In the genomic region with DNA sequence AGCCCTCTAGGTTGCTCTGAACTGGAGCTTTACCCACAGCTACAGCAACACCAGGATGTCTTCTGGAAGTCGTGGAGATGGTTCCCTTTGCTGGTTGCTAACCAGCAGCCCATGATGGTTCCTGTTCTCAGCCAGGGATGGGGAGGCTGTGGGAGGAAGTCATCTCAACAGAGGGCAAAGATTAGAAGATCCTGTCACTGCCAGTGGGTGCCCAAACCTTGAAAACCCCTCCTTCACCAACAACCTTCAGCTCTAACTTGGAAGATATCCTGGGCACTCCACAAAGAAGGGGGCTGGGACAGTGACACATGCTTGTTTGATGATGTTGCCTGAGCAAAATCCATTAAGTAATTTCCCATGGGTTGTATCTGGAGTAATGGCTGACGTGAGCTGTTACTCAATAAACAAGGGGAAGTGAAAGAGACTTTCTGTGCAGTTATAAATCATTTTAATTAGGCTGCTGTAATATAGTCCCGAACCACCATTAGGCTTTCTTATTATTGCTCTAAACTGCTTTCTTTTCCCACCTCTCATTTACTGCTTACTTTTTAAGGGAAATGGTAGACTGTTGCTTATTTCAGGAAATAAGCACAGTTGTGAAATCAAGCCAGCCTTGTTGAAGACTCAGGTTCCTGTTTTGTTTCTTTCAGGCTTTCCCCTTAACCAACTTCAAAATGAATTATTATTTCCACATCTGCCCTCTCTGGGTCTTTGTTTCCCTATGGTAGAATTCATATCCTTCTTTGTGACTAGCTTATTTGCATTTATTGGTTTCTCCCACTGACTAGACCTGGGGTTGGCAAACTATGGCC, we compare ENCODE assay signal across 7 cellular contexts.
DNase-seq lines count a peak whose midpoint lies in the region; ATAC-seq and TF ChIP-seq lines count a peak whose summit lies in the region.

No MANE protein-coding gene starts in this region.

- ATAC-seq in GM19438 (IDR thresholded peaks at IDR 0.05; ENCODE audit: low read depth, unreplicated experiment) (peak; percentile 79), HG03457 (IDR thresholded peaks at IDR 0.05; ENCODE audit: unreplicated experiment) (peak; percentile 79)

- H3K36me3 ChIP-seq in stomach = no peaks in the 10 kb centered on the region

- intact Hi-C loops in stomach (cut with DNase I; ENCODE audit: low total_unique reads) = loop anchor here (10.0 kb wide), 1 partner anchor 353 kb away; no protein-coding TSS in a partner anchor

- no peak for TF ChIP-seq CTCF in epithelial cell of esophagus (IDR thresholded peaks at IDR 0.05; ENCODE audit: insufficient read depth, low read depth, low read length, missing control alignments)
- TF ChIP-seq CTCF in stomach (IDR thresholded peaks at IDR 0.05) = no peak

- H3K4me1 ChIP-seq in stomach = no peaks in the 10 kb centered on the region

- no peak for TF ChIP-seq EP300 in stomach (IDR thresholded peaks at IDR 0.05)

- no peaks in the 10 kb centered on the region for H3K9me3 ChIP-seq in stomach

- H3K27me3 ChIP-seq in stomach = no peaks in the 10 kb centered on the region

- DNase-seq in epithelial cell of esophagus (ENCODE audit: low read depth) (peak; percentile 9), stomach (no peak), activated T-cell treated with anti-CD3 and anti-CD28 coated beads for 4 hours (no peak), HUDEP-2 (lab: John Stamatoyannopoulos, UW; ENCODE audit: unreplicated experiment in 76 of 76) (no peak)
- DNase-seq in stimulated activated naive CD4-positive, alpha-beta T cell (lab: John Stamatoyannopoulos, UW) = no peak

- H3K4me3 ChIP-seq in epithelial cell of esophagus (ENCODE audit: low read length) (no peak overlapping the region), stomach (no peak overlapping the region)

- peak overlapping the region in 3 of 5 donors; percentile 3 to 69 (median 56) for H3K27ac ChIP-seq in stomach

- WGBS in stomach, 5 donors = 47 to 62% (median 57%) methylated on average over 3 of the region's 3 CpGs

- no peak for TF ChIP-seq POLR2A in stomach (IDR thresholded peaks at IDR 0.05)
